Comparison of ENCODE assay signal across 8 cellular contexts in genomic region chrX:55908685-55909212, GRCh38.
DNase-seq lines count a peak whose midpoint lies in the region; ATAC-seq, FAIRE-seq and TF ChIP-seq lines count a peak whose summit lies in the region.

No MANE protein-coding gene starts in this region.

- no peaks in the 10 kb centered on the region for H3K36me3 ChIP-seq in SU-DHL-6 (ENCODE audit: low read length)
- H3K36me3 ChIP-seq in endodermal cell (ENCODE audit: control insufficient read depth, insufficient read depth, low read length) = peaks cover 10% of the 10 kb centered on the region
- no peaks in the 10 kb centered on the region for H3K36me3 ChIP-seq in mesodermal cell (ENCODE audit: control insufficient read depth, insufficient read depth, low read length)
- H3K36me3 ChIP-seq in tibial nerve = no peaks in the 10 kb centered on the region

- ATAC-seq in HG03095 (IDR thresholded peaks at IDR 0.05; ENCODE audit: unreplicated experiment) = peak; percentile 64

- no peaks in the 10 kb centered on the region for H3K9me2 ChIP-seq in SU-DHL-6 (replicated peaks; ENCODE audit: insufficient read depth, low read length)

- H3K9ac ChIP-seq in SU-DHL-6 (ENCODE audit: low read length) (peak overlapping the region; percentile 52), endodermal cell (ENCODE audit: extremely low read depth, low read length, poor library complexity, severe bottlenecking) (peak overlapping the region; percentile 67)

- no peak for TF ChIP-seq CTCF in AG04450 (IDR thresholded peaks at IDR 0.05; ENCODE audit: low read depth, low read length)
- no peak for TF ChIP-seq CTCF in SU-DHL-6 (IDR thresholded peaks at IDR 0.05; ENCODE audit: insufficient read depth, low read length, poor library complexity, severe bottlenecking)
- TF ChIP-seq CTCF in endodermal cell (conservative IDR thresholded peaks at IDR 0.05) = no peak
- TF ChIP-seq CTCF in tibial nerve (IDR thresholded peaks at IDR 0.05) = no peak

- CTCF ChIA-PET in AG04450 (lab: Charles Lee) = interaction anchor here (0.6 kb wide), 1 partner anchor 155 kb away, joined by 4 read pairs; no protein-coding TSS in a partner anchor

- peak overlapping the region; percentile 54 for H3K4me3 ChIP-seq in AG04450 (ENCODE audit: low read depth, low read length)
- peak overlapping the region; percentile 60 for H3K4me3 ChIP-seq in SU-DHL-6 (ENCODE audit: insufficient read depth, low read length, poor library complexity, severe bottlenecking)
- peak overlapping the region; percentile 88 for H3K4me3 ChIP-seq in endodermal cell (ENCODE audit: low read length)
- peak overlapping the region; percentile 50 for H3K4me3 ChIP-seq in mesodermal cell (ENCODE audit: extremely low read depth, insufficient read depth, low read length, poor library complexity, severe bottlenecking)
- H3K4me3 ChIP-seq in tibial nerve = peak overlapping the region; percentile 35 to 70 (median 66)

- peak; percentile 78 for FAIRE-seq in GM18507 (lab: Jason Lieb, UNC)

- peak overlapping the region; percentile 90 for H3K27ac Mint-ChIP-seq in endodermal cell

- WGBS in endodermal cell (ENCODE audit: insufficient coverage in 1 of 2, insufficient read length in 1 of 2), 2 experiments = 1% methylated on average over 11 of the region's 18 CpGs; no CpG with 5 or more reads in 1 of the 2 experiments
- no CpG with 5 or more reads among the region's 18 CpGs for WGBS in mesodermal cell (ENCODE audit: insufficient coverage in 2 of 2), 2 experiments
- 0 to 26% methylated on average over 18 of the region's 18 CpGs for WGBS in tibial nerve, 2 donors

- H2AFZ ChIP-seq in SU-DHL-6 (ENCODE audit: low read depth, low read length, severe bottlenecking) = peak overlapping the region; percentile 96

- H4K20me1 ChIP-seq in SU-DHL-6 (ENCODE audit: low read depth, low read length) = no peaks in the 10 kb centered on the region

- peaks cover 9% of the 10 kb centered on the region for H3K4me1 Mint-ChIP-seq in endodermal cell

- H3K27ac ChIP-seq in AG04450 (ENCODE audit: low read depth, low read length) (no peak overlapping the region), SU-DHL-6 (ENCODE audit: low read depth, low read length) (no peak overlapping the region), endodermal cell (ENCODE audit: low read depth, low read length) (no peak overlapping the region), mesodermal cell (ENCODE audit: low read depth, low read length, severe bottlenecking) (peak overlapping the region; percentile 23), tibial nerve (peak overlapping the region in 3 of 4 donors; percentile 77 to 85 (median 83))

- H3K27me3 ChIP-seq in AG04450 (ENCODE audit: control insufficient read depth, insufficient read depth, low read length) (no peaks in the 10 kb centered on the region), SU-DHL-6 (ENCODE audit: low read length) (no peaks in the 10 kb centered on the region), endodermal cell (ENCODE audit: control insufficient read depth, insufficient read depth, low read length, poor library complexity, severe bottlenecking) (no peaks in the 10 kb centered on the region), tibial nerve (no peaks in the 10 kb centered on the region)

- no peaks in the 10 kb centered on the region for H3K27me3 Mint-ChIP-seq in endodermal cell (ENCODE audit: insufficient read depth)

- TF ChIP-seq EP300 in tibial nerve (IDR thresholded peaks at IDR 0.05) = no peak

- H3K4me3 Mint-ChIP-seq in endodermal cell = peak overlapping the region; percentile 75

- no peaks in the 10 kb centered on the region for H3F3A ChIP-seq in SU-DHL-6 (ENCODE audit: insufficient read depth)

- POLR2A ChIA-PET in AG04450 (lab: Yijun Ruan, JAX) = interaction anchor here (0.6 kb wide), 1 partner anchor 115 kb away, joined by 4 read pairs; no protein-coding TSS in a partner anchor

- H3K9me3 Mint-ChIP-seq in endodermal cell = peaks cover 62% of the 10 kb centered on the region

- no peak for TF ChIP-seq POLR2A in tibial nerve (IDR thresholded peaks at IDR 0.05)

- H3K36me3 Mint-ChIP-seq in endodermal cell (ENCODE audit: low read depth) = peaks cover 12% of the 10 kb centered on the region

- no peaks in the 10 kb centered on the region for H3K79me2 ChIP-seq in SU-DHL-6 (ENCODE audit: insufficient read depth, low read length)

- no peak for DNase-seq in AG04450 (ENCODE audit: low read depth, low spot score)
- no peak for DNase-seq in GM18507 (ENCODE audit: extremely low spot score, insufficient read length, low read depth)
- peak; percentile 69 for DNase-seq in endodermal cell
- no peak for DNase-seq in tibial nerve (ENCODE audit: low spot score in 2 of 2)
- no peak for DNase-seq in NCI-H2196 treated with DMSO at 0.1 percent for 48 hours (lab: John Stamatoyannopoulos, UW; ENCODE audit: unreplicated experiment)

- peak overlapping the region; percentile 74 for H3K4me2 ChIP-seq in SU-DHL-6 (ENCODE audit: low read depth, low read length, poor library complexity, severe bottlenecking)

- H3K9me3 ChIP-seq in AG04450 (ENCODE audit: control insufficient read depth, insufficient read depth, low read length) (no peaks in the 10 kb centered on the region), SU-DHL-6 (ENCODE audit: insufficient read depth, low read length) (no peaks in the 10 kb centered on the region), endodermal cell (ENCODE audit: control insufficient read depth, low read length) (peaks cover 18% of the 10 kb centered on the region), mesodermal cell (ENCODE audit: control insufficient read depth, low read length) (no peaks in the 10 kb centered on the region), tibial nerve (no peaks in the 10 kb centered on the region)

- no peaks in the 10 kb centered on the region for H3K4me1 ChIP-seq in endodermal cell (ENCODE audit: control insufficient read depth, insufficient read depth, low read length)
- H3K4me1 ChIP-seq in mesodermal cell (ENCODE audit: control insufficient read depth, insufficient read depth, low read length, poor library complexity, severe bottlenecking) = no peaks in the 10 kb centered on the region
- peaks cover 0 to 3% (median 0%) of the 10 kb centered on the region in 4 donors for H3K4me1 ChIP-seq in tibial nerve

Comparison
In these comparisons a context has a peak if more than half of its experiments do, and no peak if none do; other contexts are left out.
1. H3K27ac ChIP-seq: peak in mesodermal cell (single experiment) and tibial nerve (3 of 4); none in AG04450 (single experiment), SU-DHL-6 (single experiment) and endodermal cell (single experiment).
2. Peak in every context shown above with its lines, with median percentiles within 50 percentile points of each other: H3K4me3 ChIP-seq.